In genomic region chr9:19967567-19968459, GRCh38 we compare ENCODE assay signal across 16 cellular contexts.
A peak's percentile ranks its signal among the peaks of the same experiment; 100 is the strongest.
DNase-seq lines count a peak whose midpoint lies in the region; ATAC-seq, FAIRE-seq and TF ChIP-seq lines count a peak whose summit lies in the region.
"Had no signal": no experiment of that assay in that cellular context is flagged by ENCODE, and none has a peak within 500 bp of the region (broad histone marks: within the 10 kb centered on the region; RNA-seq: fewer than 3 reads in every experiment).

No MANE protein-coding gene starts in this region.

- intact Hi-C loops in activated T-helper 1 cell treated with anti-CD3 and anti-CD28 coated beads, Interleukin-12 subunit alpha, Interleukin-12 subunit beta, Interleukin-2, Interleukin-4 antibody, amounts not matched to agents 30 ng/mL and 10 ng/mL and 1 ng/mL, durations not matched to agents 14 hours and 24 hours and 36 hours (cut with micrococcal nuclease) = no loop called here
- intact Hi-C loops in kidney (cut with DNase I) = no loop called here

- H3K36me3 Mint-ChIP-seq in activated T-helper 1 cell treated with anti-CD3 and anti-CD28 coated beads, Interleukin-12 subunit alpha, Interleukin-12 subunit beta, Interleukin-2, Interleukin-4 antibody, amounts not matched to agents 30 ng/mL and 10 ng/mL and 1 ng/mL, durations not matched to agents 14 hours and 24 hours and 36 hours (ENCODE audit: low read depth) = peaks cover 1% of the 10 kb centered on the region
- H3K36me3 Mint-ChIP-seq: natural killer cell had no signal

- no peak for FAIRE-seq in kidney (lab: Jason Lieb, UNC)
- FAIRE-seq: GM12891 had no signal

- no peak for ATAC-seq in GM18498 (IDR thresholded peaks at IDR 0.05; ENCODE audit: unreplicated experiment)
- ATAC-seq: natural killer cell, right lobe of liver had no signal

- peaks cover 11% of the 10 kb centered on the region for H3K4me1 Mint-ChIP-seq in activated T-helper 1 cell treated with anti-CD3 and anti-CD28 coated beads, Interleukin-12 subunit alpha, Interleukin-12 subunit beta, Interleukin-2, Interleukin-4 antibody, amounts not matched to agents 30 ng/mL and 10 ng/mL and 1 ng/mL, durations not matched to agents 14 hours and 24 hours and 36 hours (ENCODE audit: low read depth)
- H3K4me1 Mint-ChIP-seq: natural killer cell had no signal

- no peak for TF ChIP-seq CTCF in HEK293 (tag by site-specific recombination; IDR thresholded peaks at IDR 0.05)
- peak; percentile 40 for TF ChIP-seq CTCF in epithelial cell of proximal tubule (conservative IDR thresholded peaks at IDR 0.05; ENCODE audit: low read depth, low read length)
- TF ChIP-seq CTCF in kidney (IDR thresholded peaks at IDR 0.05; ENCODE audit: borderline replicate concordance, extremely low read depth, insufficient read depth) = no peak

- H3K9me3 ChIP-seq in HEK293 (ENCODE audit: control insufficient read depth, insufficient read depth, low read depth, low read length) (no peaks in the 10 kb centered on the region), kidney (ENCODE audit: control insufficient read depth in 1 of 2, low read length in 2 of 2) (no peaks in the 10 kb centered on the region)
- H3K9me3 ChIP-seq: right lobe of liver had no signal

- no peak overlapping the region for H3K4me3 Mint-ChIP-seq in activated T-helper 1 cell treated with anti-CD3 and anti-CD28 coated beads, Interleukin-12 subunit alpha, Interleukin-12 subunit beta, Interleukin-2, Interleukin-4 antibody, amounts not matched to agents 30 ng/mL and 10 ng/mL and 1 ng/mL, durations not matched to agents 14 hours and 24 hours and 36 hours
- H3K4me3 Mint-ChIP-seq: natural killer cell; stimulated activated naive CD8-positive, alpha-beta T cell treated with anti-CD3 and anti-CD28 coated beads, Interleukin-15, Interleukin-2, amounts not matched to agents 100 ng/mL and 50 ng/mL, for 24 hours had no signal

- CTCF ChIA-PET in HEK293 (lab: Yijun Ruan, JAX) = interaction anchor here (0.6 to 1.0 kb wide), 5 partner anchors 22 to 1228 kb away, joined by 3 read pairs; no protein-coding TSS in a partner anchor

- POLR2A ChIA-PET in HEK293 (lab: Yijun Ruan, JAX) = no interaction called here

- H3K27ac Mint-ChIP-seq in activated T-helper 1 cell treated with anti-CD3 and anti-CD28 coated beads, Interleukin-12 subunit alpha, Interleukin-12 subunit beta, Interleukin-2, Interleukin-4 antibody, amounts not matched to agents 30 ng/mL and 10 ng/mL and 1 ng/mL, durations not matched to agents 14 hours and 24 hours and 36 hours = no peak overlapping the region
- H3K27ac Mint-ChIP-seq: natural killer cell; stimulated activated naive CD8-positive, alpha-beta T cell treated with anti-CD3 and anti-CD28 coated beads, Interleukin-15, Interleukin-2, amounts not matched to agents 100 ng/mL and 50 ng/mL, for 24 hours had no signal

- peak; percentile 55 for DNase-seq in D341Med (ENCODE audit: low spot score)
- DNase-seq in NCI-H774 (lab: John Stamatoyannopoulos, UW) = peak; percentile 62
- no peak for DNase-seq in epithelial cell of proximal tubule (ENCODE audit: low read depth)
- DNase-seq in activated T-helper 1 cell treated with anti-CD3 and anti-CD28 coated beads, Interleukin-12 subunit alpha, Interleukin-12 subunit beta, Interleukin-2, Interleukin-4 antibody, amounts not matched to agents 30 ng/mL and 10 ng/mL and 1 ng/mL, durations not matched to agents 14 hours and 24 hours and 36 hours (ENCODE audit: low spot score) = no peak
- DNase-seq in dedifferentiated amniotic fluid mesenchymal stem cell (ENCODE audit: extremely low spot score) = no peak
- no peak for DNase-seq in kidney
- DNase-seq: activated CD4-positive, CD25-positive, alpha-beta regulatory T cell treated with anti-CD3 and anti-CD28 coated beads, Interleukin-2, amount 50 U/mL, for 72 hours; activated T-cell treated with anti-CD3 and anti-CD28 coated beads, Interleukin-2, amount 50 U/mL, for 48 hours; DMS79; MV-4-11; natural killer cell; right lobe of liver had no signal

- H3K9ac ChIP-seq in kidney (ENCODE audit: low read length in 2 of 2) = no peak overlapping the region

- peaks cover 7% of the 10 kb centered on the region for H3K9me3 Mint-ChIP-seq in activated T-helper 1 cell treated with anti-CD3 and anti-CD28 coated beads, Interleukin-12 subunit alpha, Interleukin-12 subunit beta, Interleukin-2, Interleukin-4 antibody, amounts not matched to agents 30 ng/mL and 10 ng/mL and 1 ng/mL, durations not matched to agents 14 hours and 24 hours and 36 hours
- H3K9me3 Mint-ChIP-seq: stimulated activated naive CD8-positive, alpha-beta T cell treated with anti-CD3 and anti-CD28 coated beads, Interleukin-15, Interleukin-2, amounts not matched to agents 100 ng/mL and 50 ng/mL, for 24 hours had no signal

- no peaks in the 10 kb centered on the region; the same call in 1 of the 2 replicates for H3K4me1 ChIP-seq in HEK293 (ENCODE audit: control insufficient read depth, insufficient read depth, low read length)
- no peaks in the 10 kb centered on the region for H3K4me1 ChIP-seq in kidney (ENCODE audit: control insufficient read depth in 1 of 2, insufficient read depth in 1 of 2, low read depth in 1 of 2, low read length in 2 of 2)
- H3K4me1 ChIP-seq: right lobe of liver had no signal

- H3K27ac ChIP-seq in HEK293 (ENCODE audit: extremely low read depth, low read depth, low read length) = no peak overlapping the region
- H3K27ac ChIP-seq in kidney (ENCODE audit: low read depth in 2 of 2, low read length in 2 of 2) = no peak overlapping the region
- H3K27ac ChIP-seq: right lobe of liver had no signal

- peaks cover 6% of the 10 kb centered on the region for H3K27me3 Mint-ChIP-seq in activated T-helper 1 cell treated with anti-CD3 and anti-CD28 coated beads, Interleukin-12 subunit alpha, Interleukin-12 subunit beta, Interleukin-2, Interleukin-4 antibody, amounts not matched to agents 30 ng/mL and 10 ng/mL and 1 ng/mL, durations not matched to agents 14 hours and 24 hours and 36 hours (ENCODE audit: insufficient read depth)

- H3K36me3 ChIP-seq in HEK293 (ENCODE audit: control insufficient read depth in 2 of 2, insufficient read depth in 1 of 2, low read length in 2 of 2) = no peaks in the 10 kb centered on the region
- H3K36me3 ChIP-seq in kidney (ENCODE audit: control insufficient read depth in 1 of 2, insufficient read depth in 2 of 2, low read length in 2 of 2) = no peaks in the 10 kb centered on the region
- H3K36me3 ChIP-seq: right lobe of liver had no signal

- no peak overlapping the region for H3K4me3 ChIP-seq in HEK293 (ENCODE audit: low read depth, low read length)
- no peak overlapping the region for H3K4me3 ChIP-seq in epithelial cell of proximal tubule (ENCODE audit: low read depth, low read length)
- no peak overlapping the region for H3K4me3 ChIP-seq in kidney (ENCODE audit: low read length in 2 of 2)
- H3K4me3 ChIP-seq: right lobe of liver had no signal

TF ChIP-seq in HEK293, 187 proteins besides CTCF, POLR2A, EP300 and RAD21:
- TF ChIP-seq ZNF513 (tag by site-specific recombination; IDR thresholded peaks at IDR 0.05) (0 out of 2 replicates have a peak, but pooled peaks have one; percentile 16), ZNF174 (tag by site-specific recombination; IDR thresholded peaks at IDR 0.05) (no peak)

Comparison
In these comparisons a context has a peak if more than half of its experiments do, and no peak if none do; other contexts are left out.
1. DNase-seq: peak in D341Med (single experiment) and NCI-H774 (single experiment); none in epithelial cell of proximal tubule (single experiment), activated T-helper 1 cell treated with anti-CD3 and anti-CD28 coated beads, Interleukin-12 subunit alpha, Interleukin-12 subunit beta, Interleukin-2, Interleukin-4 antibody, amounts not matched to agents 30 ng/mL and 10 ng/mL and 1 ng/mL, durations not matched to agents 14 hours and 24 hours and 36 hours (single experiment), dedifferentiated amniotic fluid mesenchymal stem cell (single experiment) and kidney (single experiment).